Comparison of ENCODE assay signal across 25 cellular contexts in the genomic region with DNA sequence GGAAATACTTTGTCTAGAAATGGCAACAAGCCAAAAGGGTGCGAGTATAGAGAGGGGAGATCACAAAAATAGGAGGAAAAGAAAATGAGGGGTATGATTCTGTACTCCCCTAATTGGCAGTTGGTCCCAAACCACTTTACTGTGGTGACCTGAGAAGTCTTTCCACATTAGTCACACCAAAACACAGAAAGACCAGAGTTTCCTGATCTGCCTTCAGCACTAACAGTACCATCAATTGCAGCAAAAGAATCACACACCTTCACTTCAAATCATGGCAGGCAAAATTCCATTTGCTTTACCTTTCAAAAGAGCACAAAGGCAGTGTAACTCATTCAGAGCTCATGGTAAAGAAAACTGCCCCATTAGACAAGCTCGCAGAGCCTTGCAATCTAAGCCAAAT.
DNase-seq lines count a peak whose midpoint lies in the region; ATAC-seq, FAIRE-seq and TF ChIP-seq lines count a peak whose summit lies in the region.
"Had no signal": no experiment of that assay in that cellular context is flagged by ENCODE, and none has a peak within 500 bp of the region (broad histone marks: within the 10 kb centered on the region; RNA-seq: fewer than 3 reads in every experiment).

No MANE protein-coding gene starts in this region.

- H3F3A ChIP-seq in PC-3 (ENCODE audit: low read length, unreplicated experiment): no peaks in the 10 kb centered on the region
- H3F3A ChIP-seq in SK-N-SH (replicated peaks; ENCODE audit: insufficient read depth): no peaks in the 10 kb centered on the region

- no peak for FAIRE-seq in bronchial epithelial cell (lab: Jason Lieb, UNC)

- peak; percentile 64 for ATAC-seq in PC-3
- no peak for ATAC-seq in HG03095 (IDR thresholded peaks at IDR 0.05; ENCODE audit: unreplicated experiment)
- no peak for ATAC-seq in GM21423 (IDR thresholded peaks at IDR 0.05; ENCODE audit: unreplicated experiment)
- ATAC-seq: activated CD8-positive, alpha-beta T cell treated with anti-CD3 and anti-CD28 coated beads for 36 hours; activated naive CD4-positive, alpha-beta T cell treated with anti-CD3 and anti-CD28 coated beads, Interleukin-2, amount 50 U/mL, for 72 hours; esophagus mucosa had no signal

- CTCF ChIA-PET in PC-3 (lab: Charles Lee) (interaction anchor here (0.6 kb wide), 1 partner anchor 65 kb away, joined by 3 read pairs; no protein-coding TSS in a partner anchor), GM10248 (lab: Yijun Ruan, JAX) (no interaction called here), SK-N-SH (lab: Yijun Ruan, JAX) (interaction anchor here (0.7 to 1.4 kb wide), 4 partner anchors 9 to 237 kb away, joined by 3 to 4 read pairs (median 4); no protein-coding TSS in a partner anchor)

- TF ChIP-seq EP300 in SK-N-SH (IDR thresholded peaks at IDR 0.05; ENCODE audit: borderline replicate concordance in 1 of 2, low read depth in 1 of 2, low read length in 1 of 2): no peak

- no peak for TF ChIP-seq RAD21 in SK-N-SH (IDR thresholded peaks at IDR 0.05; ENCODE audit: low read length)

- 31% methylated on average over 2 of the region's 2 CpGs for WGBS in SK-N-SH (ENCODE audit: low lambda C conversion rate)

- H3K4me3 ChIP-seq in PC-3 (ENCODE audit: low read length) (peak overlapping the region; percentile 15; the same call in 1 of the 2 replicates), bronchial epithelial cell (ENCODE audit: low read depth, low read length) (no peak overlapping the region), SK-N-SH (ENCODE audit: low read depth in 2 of 2, low read length in 1 of 2) (no peak overlapping the region)
- H3K4me3 ChIP-seq: MG63, PC-9, transverse colon had no signal

- intact Hi-C loops in PC-3 (cut with micrococcal nuclease): loop anchor here (10.0 kb wide), 1 partner anchor 600 kb away; no protein-coding TSS in a partner anchor

- H4K20me1 ChIP-seq in PC-3 (ENCODE audit: low read length) (no peaks in the 10 kb centered on the region), SK-N-SH (ENCODE audit: insufficient read depth) (no peaks in the 10 kb centered on the region)

- no TSS peak for BruUV-seq in PC-3 (replicated peaks; lab: Mats Ljungman, UMichigan)

- no peaks in the 10 kb centered on the region for H3K79me2 ChIP-seq in PC-3 (ENCODE audit: low read length)
- no peaks in the 10 kb centered on the region for H3K79me2 ChIP-seq in SK-N-SH (ENCODE audit: insufficient read depth)

- H3K27ac ChIP-seq in PC-3 (ENCODE audit: low read length): peak overlapping the region; percentile 46
- no peak overlapping the region for H3K27ac ChIP-seq in SK-N-SH (ENCODE audit: low read depth in 2 of 2, low read length in 1 of 2)
- H3K27ac ChIP-seq: PC-9, transverse colon had no signal

- no peak overlapping the region for H2AFZ ChIP-seq in PC-3 (ENCODE audit: low read length)
- H2AFZ ChIP-seq in SK-N-SH (ENCODE audit: low read depth): no peak overlapping the region
- H2AFZ ChIP-seq: PC-9 had no signal

- H3K36me3 ChIP-seq in PC-3 (ENCODE audit: low read depth, low read length) (no peaks in the 10 kb centered on the region), bronchial epithelial cell (ENCODE audit: control insufficient read depth, insufficient read depth, low read length) (no peaks in the 10 kb centered on the region), SK-N-SH (replicated peaks in 1 of 2; ENCODE audit: control insufficient read depth in 1 of 2, insufficient read depth in 2 of 2, low read length in 1 of 2) (peaks cover 0 to 20% of the 10 kb centered on the region in 2 experiments)
- H3K36me3 ChIP-seq: MG63, transverse colon had no signal

- H3K27me3 ChIP-seq in PC-3 (ENCODE audit: low read length) (no peaks in the 10 kb centered on the region), bronchial epithelial cell (ENCODE audit: control insufficient read depth, insufficient read depth, low read length) (peaks cover 1% of the 10 kb centered on the region), SK-N-SH (ENCODE audit: insufficient read depth) (no peaks in the 10 kb centered on the region)
- H3K27me3 ChIP-seq: MG63, transverse colon had no signal

- no peaks in the 10 kb centered on the region for H3K9me2 ChIP-seq in PC-3 (replicated peaks; ENCODE audit: low read length)
- no peaks in the 10 kb centered on the region for H3K9me2 ChIP-seq in SK-N-SH

- peak; percentile 26 for DNase-seq in ELR (ENCODE audit: low read depth)
- peak; percentile 81 for DNase-seq in PC-3
- peak; percentile 40 for DNase-seq in bronchial epithelial cell (ENCODE audit: low read depth)
- peak; percentile 60 for DNase-seq in myocyte (ENCODE audit: low read depth)
- no peak for DNase-seq in GM10248 (ENCODE audit: extremely low spot score)
- no peak for DNase-seq in SK-N-SH
- DNase-seq: ACHN; activated CD8-positive, alpha-beta T cell treated with anti-CD3 and anti-CD28 coated beads for 36 hours; anterior cingulate cortex; central memory CD4-positive, alpha-beta T cell; endodermal cell; head of caudate nucleus; MG63; NCI-H1105 treated with DMSO at 0.1 percent for 48 hours; NCI-H187 treated with DMSO at 0.1 percent for 48 hours; NCI-H526; NK-92 treated with Interleukin-12 subunit alpha and Interleukin-12 subunit beta, amount 100 ng/mL, for 24 hours; PC-9; SHP77; stimulated activated CD4-positive, alpha-beta T cell treated with anti-CD3 and anti-CD28 coated beads, Interleukin-4, amount 100 ng/mL, for 4 hours; transverse colon had no signal

- POLR2A ChIA-PET in PC-3 (lab: Charles Lee; ENCODE audit: unreplicated experiment): no interaction called here
- POLR2A ChIA-PET in GM10248 (lab: Yijun Ruan, JAX): no interaction called here
- POLR2A ChIA-PET in SK-N-SH (lab: Yijun Ruan, JAX): no interaction called here

- peaks cover 20% of the 10 kb centered on the region for H3K4me1 ChIP-seq in PC-3 (ENCODE audit: insufficient read depth, low read length)
- H3K4me1 ChIP-seq in SK-N-SH (ENCODE audit: control insufficient read depth in 1 of 2, insufficient read depth in 2 of 2, low read depth in 1 of 2, low read length in 1 of 2): no peaks in the 10 kb centered on the region; a peak in 1 of 4 replicates
- H3K4me1 ChIP-seq: transverse colon had no signal

- H3K9ac ChIP-seq in PC-3 (ENCODE audit: low read length) (no peak overlapping the region), SK-N-SH (no peak overlapping the region)

- H3K4me2 ChIP-seq in PC-3 (ENCODE audit: low read length): peak overlapping the region; percentile 32
- H3K4me2 ChIP-seq in SK-N-SH: no peak overlapping the region
- H3K4me2 ChIP-seq: PC-9 had no signal

- TF ChIP-seq CTCF in PC-3 (conservative IDR thresholded peaks at IDR 0.05; ENCODE audit: low read depth, low read length) (no peak), bronchial epithelial cell (IDR thresholded peaks at IDR 0.05; ENCODE audit: insufficient read depth, low read length, severe bottlenecking) (no peak), GM10248 (IDR thresholded peaks at IDR 0.05; ENCODE audit: control extremely low read depth, extremely low read depth, low read depth, missing control alignments) (no peak), SK-N-SH (IDR thresholded peaks at IDR 0.05) (no peak)

- H3K9me3 ChIP-seq in PC-3 (ENCODE audit: low read length): no peaks in the 10 kb centered on the region
- H3K9me3 ChIP-seq in SK-N-SH: no peaks in the 10 kb centered on the region
- H3K9me3 ChIP-seq: MG63, transverse colon had no signal

TF ChIP-seq in SK-N-SH, 30 proteins besides CTCF, POLR2A, EP300 and RAD21:
- TF ChIP-seq USF1 (IDR thresholded peaks at IDR 0.05; ENCODE audit: borderline replicate concordance, low read depth) (no peak), GATA2 (CRISPR knock-in tag; IDR thresholded peaks at IDR 0.05) (no peak), FOSL2 (IDR thresholded peaks at IDR 0.05; ENCODE audit: borderline replicate concordance, low read depth) (no peak)
- TF ChIP-seq, protein P1, sequence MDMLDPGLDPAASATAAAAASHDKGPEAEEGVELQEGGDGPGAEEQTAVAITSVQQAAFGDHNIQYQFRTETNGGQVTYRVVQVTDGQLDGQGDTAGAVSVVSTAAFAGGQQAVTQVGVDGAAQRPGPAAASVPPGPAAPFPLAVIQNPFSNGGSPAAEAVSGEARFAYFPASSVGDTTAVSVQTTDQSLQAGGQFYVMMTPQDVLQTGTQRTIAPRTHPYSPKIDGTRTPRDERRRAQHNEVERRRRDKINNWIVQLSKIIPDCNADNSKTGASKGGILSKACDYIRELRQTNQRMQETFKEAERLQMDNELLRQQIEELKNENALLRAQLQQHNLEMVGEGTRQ (IDR thresholded peaks at IDR 0.05; ENCODE audit: borderline replicate concordance, low read depth, low read length): no peak

Comparison
In these comparisons a context has a peak if more than half of its experiments do, and no peak if none do; other contexts are left out.
1. DNase-seq: peak in ELR (single experiment), PC-3 (single experiment), bronchial epithelial cell (single experiment) and myocyte (single experiment); none in GM10248 (single experiment) and SK-N-SH (single experiment).